Comparison of ENCODE assay signal across 8 cellular contexts in the genomic region with DNA sequence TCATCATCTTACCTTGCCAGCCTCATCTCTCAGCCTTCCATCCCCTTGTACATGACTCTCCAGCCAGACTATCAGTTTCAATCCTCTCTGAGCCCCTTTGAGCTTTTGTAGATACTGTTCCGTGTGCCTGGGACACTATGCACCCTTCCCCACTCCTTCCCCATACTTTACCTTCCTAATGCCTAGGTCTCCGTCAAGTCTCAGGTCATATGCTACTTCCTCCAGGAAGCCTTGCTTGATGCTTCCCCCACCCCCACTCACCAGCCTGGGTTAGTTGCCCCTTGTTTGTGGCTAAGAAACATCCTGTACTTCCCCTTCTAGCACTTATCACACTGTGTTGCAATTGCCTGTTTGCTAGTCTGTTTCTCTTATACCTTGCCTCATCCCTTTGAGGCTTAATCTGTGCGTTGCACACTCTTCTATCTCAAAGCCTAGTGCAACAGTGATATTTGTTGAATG. TPM values are rescaled to one million over a fixed set of nuclear protein-coding genes. Genes with fewer than 3 reads are reported as not detected.
DNase-seq lines count a peak whose midpoint lies in the region; ATAC-seq and TF ChIP-seq lines count a peak whose summit lies in the region.

No MANE protein-coding gene starts in this region.

- H3K4me1 ChIP-seq in CD4-positive, CD25-positive, alpha-beta regulatory T cell (ENCODE audit: control insufficient read depth, insufficient read depth, low read length, poor library complexity, severe bottlenecking): peaks cover 85% of the 10 kb centered on the region
- peaks cover 87% of the 10 kb centered on the region for H3K4me1 ChIP-seq in lower lobe of right lung
- H3K4me1 ChIP-seq in breast epithelium: peaks cover 0 to 12% of the 10 kb centered on the region in 2 donors

- ATAC-seq in CD4-positive, CD25-positive, alpha-beta regulatory T cell (ENCODE audit: low read depth in 2 of 2): peak; percentile 69 to 72
- ATAC-seq in lower lobe of right lung: peak; percentile 42 to 76

- H3K27me3 ChIP-seq in CD4-positive, CD25-positive, alpha-beta regulatory T cell (ENCODE audit: control insufficient read depth, insufficient read depth, low read length): no peaks in the 10 kb centered on the region
- H3K27me3 ChIP-seq in lower lobe of right lung (ENCODE audit: low read depth) (no peaks in the 10 kb centered on the region), breast epithelium (no peaks in the 10 kb centered on the region)

- no peak for TF ChIP-seq CTCF in lower lobe of right lung (IDR thresholded peaks at IDR 0.05)
- no peak for TF ChIP-seq CTCF in lower leg skin (IDR thresholded peaks at IDR 0.05)
- TF ChIP-seq CTCF in breast epithelium (IDR thresholded peaks at IDR 0.05): no peak

- H3K4me3 Mint-ChIP-seq in CD4-positive, CD25-positive, alpha-beta regulatory T cell: no peak overlapping the region
- H3K4me3 Mint-ChIP-seq in activated T-cell treated with anti-CD3 and anti-CD28 coated beads, Interleukin-2, amount 50 U/mL, for 24 hours: no peak overlapping the region

- no peak overlapping the region for H3K27ac Mint-ChIP-seq in CD4-positive, CD25-positive, alpha-beta regulatory T cell
- no peak overlapping the region for H3K27ac Mint-ChIP-seq in activated T-cell treated with anti-CD3 and anti-CD28 coated beads, Interleukin-2, amount 50 U/mL, for 24 hours

- peaks cover 0 to 58% (median 53%) of the 10 kb centered on the region in 4 donors for H3K4me1 Mint-ChIP-seq in CD4-positive, CD25-positive, alpha-beta regulatory T cell
- peaks cover 59% of the 10 kb centered on the region for H3K4me1 Mint-ChIP-seq in activated T-cell treated with anti-CD3 and anti-CD28 coated beads, Interleukin-2, amount 50 U/mL, for 24 hours (ENCODE audit: low read depth)

- H3K27me3 Mint-ChIP-seq in CD4-positive, CD25-positive, alpha-beta regulatory T cell: no peaks in the 10 kb centered on the region
- H3K27me3 Mint-ChIP-seq in activated T-cell treated with anti-CD3 and anti-CD28 coated beads, Interleukin-2, amount 50 U/mL, for 24 hours: no peaks in the 10 kb centered on the region

- no peaks in the 10 kb centered on the region for H3K9me3 ChIP-seq in CD4-positive, CD25-positive, alpha-beta regulatory T cell (ENCODE audit: control insufficient read depth in 2 of 2, low read length in 2 of 2)
- H3K9me3 ChIP-seq in lower lobe of right lung (no peaks in the 10 kb centered on the region), breast epithelium (no peaks in the 10 kb centered on the region)

- TF ChIP-seq POLR2A in lower leg skin (IDR thresholded peaks at IDR 0.05): no peak
- no peak for TF ChIP-seq POLR2A in breast epithelium (IDR thresholded peaks at IDR 0.05)

- H3K27ac ChIP-seq in CD4-positive, CD25-positive, alpha-beta regulatory T cell (ENCODE audit: insufficient read depth, low read length, poor library complexity, severe bottlenecking): peak overlapping the region; percentile 99
- peak overlapping the region; percentile 80 for H3K27ac ChIP-seq in lower lobe of right lung
- H3K27ac ChIP-seq in breast epithelium: peak overlapping the region in 1 of 2 donors; percentile 33

- DNase-seq in CD4-positive, CD25-positive, alpha-beta regulatory T cell: peak; percentile 50 to 89 (median 76)
- DNase-seq in NOMO-1 (lab: John Stamatoyannopoulos, UW; ENCODE audit: unreplicated experiment in 2 of 2) (peak; percentile 93 to 99), lower lobe of right lung (peak; percentile 88), lower leg skin (ENCODE audit: low spot score in 2 of 2) (no peak), NCI-H526 treated with DMSO at 0.1 percent for 48 hours (lab: John Stamatoyannopoulos, UW) (no peak), NCI-H1930 (lab: John Stamatoyannopoulos, UW) (no peak), breast epithelium (ENCODE audit: low spot score in 2 of 2) (no peak)
- peak; percentile 67 for DNase-seq in activated T-cell treated with anti-CD3 and anti-CD28 coated beads, Interleukin-2, amount 50 U/mL, for 24 hours

- peaks cover 0 to 1% (median 0%) of the 10 kb centered on the region in 7 donors for H3K9me3 Mint-ChIP-seq in CD4-positive, CD25-positive, alpha-beta regulatory T cell
- H3K9me3 Mint-ChIP-seq in activated T-cell treated with anti-CD3 and anti-CD28 coated beads, Interleukin-2, amount 50 U/mL, for 24 hours: no peaks in the 10 kb centered on the region

- H3K36me3 Mint-ChIP-seq in CD4-positive, CD25-positive, alpha-beta regulatory T cell: no peaks in the 10 kb centered on the region
- no peaks in the 10 kb centered on the region for H3K36me3 Mint-ChIP-seq in activated T-cell treated with anti-CD3 and anti-CD28 coated beads, Interleukin-2, amount 50 U/mL, for 24 hours (ENCODE audit: low read depth)

- H3K36me3 ChIP-seq in CD4-positive, CD25-positive, alpha-beta regulatory T cell (ENCODE audit: control insufficient read depth, insufficient read depth, low read length): no peaks in the 10 kb centered on the region
- H3K36me3 ChIP-seq in lower lobe of right lung (no peaks in the 10 kb centered on the region), breast epithelium (no peaks in the 10 kb centered on the region)

- peak overlapping the region; percentile 59 for H3K4me3 ChIP-seq in CD4-positive, CD25-positive, alpha-beta regulatory T cell (ENCODE audit: low read depth, low read length)
- H3K4me3 ChIP-seq in lower lobe of right lung: peak overlapping the region; percentile 20
- no peak overlapping the region for H3K4me3 ChIP-seq in lower leg skin (ENCODE audit: low read depth, poor library complexity, severe bottlenecking)
- no peak overlapping the region for H3K4me3 ChIP-seq in breast epithelium

- 79 to 84% methylated on average over 3 of the region's 3 CpGs for WGBS in lower leg skin, 2 donors

- intact Hi-C loops in lower lobe of right lung (cut with DNase I) (no loop called here), lower leg skin (cut with DNase I; ENCODE audit: low total_unique reads) (no loop called here), breast epithelium (cut with DNase I; ENCODE audit: low total_unique reads) (no loop called here)

RNA-seq across cellular contexts. Expression of gene USP3, which starts 6.7 kb away (rescaled TPM):
- 223 TPM for total RNA-seq in CD4-positive, CD25-positive, alpha-beta regulatory T cell
- polyA plus RNA-seq in CD4-positive, CD25-positive, alpha-beta regulatory T cell: 10 to 100 TPM; 49.5 to 57.2 (median 55.3) TPM
- 74.5 TPM for total RNA-seq in lower lobe of right lung
- total RNA-seq in lower leg skin: 10 to 100 TPM; 43.9 to 66.5 (median 55.0) TPM
- total RNA-seq in breast epithelium: 10 to 100 TPM; 70.4 to 88.7 (median 76.7) TPM

Comparison
In these comparisons a context has a peak if more than half of its experiments do, and no peak if none do; other contexts are left out.
1. DNase-seq: peak in CD4-positive, CD25-positive, alpha-beta regulatory T cell (3 of 3), NOMO-1 (2 of 2), activated T-cell treated with anti-CD3 and anti-CD28 coated beads, Interleukin-2, amount 50 U/mL, for 24 hours (single experiment) and lower lobe of right lung (single experiment); none in lower leg skin (0 of 2), NCI-H526 treated with DMSO at 0.1 percent for 48 hours (single experiment), NCI-H1930 (0 of 2) and breast epithelium (0 of 2).
2. H3K4me3 ChIP-seq: peak in CD4-positive, CD25-positive, alpha-beta regulatory T cell (single experiment) and lower lobe of right lung (single experiment); none in lower leg skin (single experiment) and breast epithelium (0 of 3).